Comparison of ENCODE assay signal across 8 cellular contexts in genomic region chr7:1160665-1161010, GRCh38. TPM values are rescaled to one million over a fixed set of nuclear protein-coding genes. Genes with fewer than 3 reads are reported as not detected.
DNase-seq lines count a peak whose midpoint lies in the region; ATAC-seq and TF ChIP-seq lines count a peak whose summit lies in the region.

No MANE protein-coding gene starts in this region.

- no peak overlapping the region for H3K56ac ChIP-seq in H9 (ENCODE audit: insufficient read length, low read depth, low read length)

- no peak overlapping the region for H2BK20ac ChIP-seq in H9 (ENCODE audit: low read depth, low read length, poor library complexity, severe bottlenecking)

- H4K91ac ChIP-seq in H9 (ENCODE audit: insufficient read length, low read depth, low read length) = peak overlapping the region; percentile 44

- H3K4me1 ChIP-seq in DOHH2 (ENCODE audit: control insufficient read depth, low read length) = peaks cover 25% of the 10 kb centered on the region
- H3K4me1 ChIP-seq in H9 (ENCODE audit: insufficient read depth, low read length) = no peaks in the 10 kb centered on the region
- H3K4me1 ChIP-seq in cardiac muscle cell (ENCODE audit: low read depth) = peaks cover 3% of the 10 kb centered on the region

- H3K14ac ChIP-seq in H9 (ENCODE audit: insufficient read depth, low read length) = peak overlapping the region; percentile 89

- H3K4me3 ChIP-seq in DOHH2 (ENCODE audit: low read length) (peak overlapping the region; percentile 87), cardiac muscle cell (peak overlapping the region; percentile 40), retinal pigment epithelial cell (ENCODE audit: low read length) (peak overlapping the region; percentile 67)

- H3K18ac ChIP-seq in H9 (ENCODE audit: insufficient read length, low read depth, low read length) = peak overlapping the region; percentile 51

- no peak overlapping the region for H2AK5ac ChIP-seq in H9 (ENCODE audit: insufficient read length, low read length)

- TF ChIP-seq CTCF in DOHH2 (IDR thresholded peaks at IDR 0.05; ENCODE audit: low read depth, low read length, poor library complexity, severe bottlenecking) (no peak), H9 (conservative IDR thresholded peaks at IDR 0.05) (no peak), cardiac muscle cell (IDR thresholded peaks at IDR 0.05; ENCODE audit: low read depth, low read length) (no peak), retinal pigment epithelial cell (conservative IDR thresholded peaks at IDR 0.05; ENCODE audit: low read depth, low read length) (no peak)

- H3K36me3 Mint-ChIP-seq in H9 (ENCODE audit: insufficient read depth in 1 of 3, low read depth in 3 of 3) = peaks cover 6 to 32% (median 11%) of the 10 kb centered on the region in 3 experiments; a peak in 6 of 7 replicates
- H3K36me3 Mint-ChIP-seq in activated CD4-positive, alpha-beta memory T cell treated with anti-CD3 and anti-CD28 coated beads, Interleukin-2, amount 10 ng/mL, durations not matched to agents 7 days and 5 days (ENCODE audit: low read depth) = peaks cover 27% of the 10 kb centered on the region

- H3K23me2 ChIP-seq in H9 (ENCODE audit: insufficient read length, low read depth, low read length, poor library complexity, severe bottlenecking) = peaks cover 9% of the 10 kb centered on the region

- no peaks in the 10 kb centered on the region for H3K27me3 Mint-ChIP-seq in H9 (ENCODE audit: low read depth)
- H3K27me3 Mint-ChIP-seq in activated CD4-positive, alpha-beta memory T cell treated with anti-CD3 and anti-CD28 coated beads, Interleukin-2, amount 10 ng/mL, durations not matched to agents 7 days and 5 days = no peaks in the 10 kb centered on the region

- peaks cover 10 to 13% of the 10 kb centered on the region in 2 experiments for H3K4me1 Mint-ChIP-seq in H9
- H3K4me1 Mint-ChIP-seq in activated CD4-positive, alpha-beta memory T cell treated with anti-CD3 and anti-CD28 coated beads, Interleukin-2, amount 10 ng/mL, durations not matched to agents 7 days and 5 days = peaks cover 37% of the 10 kb centered on the region

- DNase-seq in H9 = no peak
- DNase-seq in activated CD4-positive, alpha-beta memory T cell treated with anti-CD3 and anti-CD28 coated beads, Interleukin-2, amount 10 ng/mL, durations not matched to agents 7 days and 5 days = no peak
- no peak for DNase-seq in cardiac muscle cell (ENCODE audit: low read depth in 1 of 2, low spot score in 1 of 2)
- no peak for DNase-seq in retinal pigment epithelial cell (ENCODE audit: low read depth)
- no peak for DNase-seq in G401 (ENCODE audit: low spot score)
- DNase-seq in RKO (ENCODE audit: low spot score) = no peak

- no peaks in the 10 kb centered on the region for H3K9me2 ChIP-seq in DOHH2 (replicated peaks; ENCODE audit: control insufficient read depth, low read length)

- no peak overlapping the region for H4K5ac ChIP-seq in H9 (ENCODE audit: insufficient read length, low read depth, low read length)

- no peak overlapping the region for H2BK12ac ChIP-seq in H9 (ENCODE audit: insufficient read length, low read depth, low read length)

- H2BK120ac ChIP-seq in H9 (ENCODE audit: low read depth, low read length, poor library complexity, severe bottlenecking) = no peak overlapping the region

- CTCF ChIA-PET in activated CD4-positive, alpha-beta memory T cell treated with anti-CD3 and anti-CD28 coated beads, Interleukin-2, amount 10 ng/mL, durations not matched to agents 7 days and 5 days (lab: Charles Lee) = interaction anchor here (0.8 to 6.8 kb wide), 6 partner anchors 9 to 95 kb away, joined by 3 to 37 read pairs (median 4); a partner anchor contains a TSS

- H3K4me2 ChIP-seq in DOHH2 (ENCODE audit: low read length) (peak overlapping the region; percentile 93), H9 (ENCODE audit: insufficient read depth, insufficient read length, low read length) (peak overlapping the region; percentile 37)

- no peak overlapping the region for H2BK5ac ChIP-seq in H9 (ENCODE audit: insufficient read length, low read length)

- H3K9ac ChIP-seq in H9 (ENCODE audit: extremely low read depth, insufficient read length, low read length) = peak overlapping the region; percentile 74

- H3K79me2 ChIP-seq in DOHH2 (ENCODE audit: control insufficient read depth, low read length) (peaks cover 50% of the 10 kb centered on the region), H9 (ENCODE audit: insufficient read depth, low read length) (peaks cover 8% of the 10 kb centered on the region; the same call in 1 of the 2 replicates)

- H3K27ac ChIP-seq in DOHH2 (ENCODE audit: low read depth, low read length) = peak overlapping the region; percentile 50
- H3K27ac ChIP-seq in H9 (ENCODE audit: insufficient read length, low read depth, low read length) = no peak overlapping the region
- peak overlapping the region; percentile 70 for H3K27ac ChIP-seq in cardiac muscle cell

- peaks cover 16% of the 10 kb centered on the region for H3K79me1 ChIP-seq in H9 (ENCODE audit: insufficient read depth, low read depth, low read length, poor library complexity, severe bottlenecking)

- H4K20me1 ChIP-seq in DOHH2 (ENCODE audit: control insufficient read depth, insufficient read depth, low read depth, low read length) (peaks cover 12% of the 10 kb centered on the region; the same call in 1 of the 2 replicates), H9 (ENCODE audit: control insufficient read depth, insufficient read depth, insufficient read length) (no peaks in the 10 kb centered on the region)

- no peak overlapping the region for H3K4ac ChIP-seq in H9 (ENCODE audit: low read depth, low read length)

- H4K8ac ChIP-seq in H9 (replicated peaks; ENCODE audit: insufficient read length, low read depth, low read length) = no peak overlapping the region

- POLR2A ChIA-PET in activated CD4-positive, alpha-beta memory T cell treated with anti-CD3 and anti-CD28 coated beads, Interleukin-2, amount 10 ng/mL, durations not matched to agents 7 days and 5 days (lab: Charles Lee) = interaction anchor here (0.8 to 4.3 kb wide), 15 partner anchors 9 to 329 kb away, joined by 3 to 37 read pairs (median 6); partner anchors contain the start of genes COX19 and GPR146

- no peak for ATAC-seq in GM21825 (IDR thresholded peaks at IDR 0.05; ENCODE audit: unreplicated experiment)

- 0 out of 2 replicates have a peak, but pooled peaks cover 6% of the 10 kb centered on the region for H3F3A ChIP-seq in DOHH2 (ENCODE audit: control insufficient read depth, insufficient read depth)

- in situ Hi-C loops in G401 (cut with HindIII; ENCODE audit: low sequenced_read_pairs) = no loop called here

- no peak overlapping the region for H2AFZ ChIP-seq in H9 (ENCODE audit: low read length)

- H3K4me3 Mint-ChIP-seq in H9 = peak overlapping the region; percentile 90 to 92
- peak overlapping the region; percentile 84 for H3K4me3 Mint-ChIP-seq in activated CD4-positive, alpha-beta memory T cell treated with anti-CD3 and anti-CD28 coated beads, Interleukin-2, amount 10 ng/mL, durations not matched to agents 7 days and 5 days

- no peak overlapping the region for H3T11ph ChIP-seq in H9 (ENCODE audit: low read length)

- H3K23ac ChIP-seq in H9 (ENCODE audit: insufficient read length, low read depth, low read length) = no peak overlapping the region

- H3K27ac Mint-ChIP-seq in H9 = peak overlapping the region; percentile 41 to 85 (median 74); a peak in 5 of 7 replicates
- H3K27ac Mint-ChIP-seq in activated CD4-positive, alpha-beta memory T cell treated with anti-CD3 and anti-CD28 coated beads, Interleukin-2, amount 10 ng/mL, durations not matched to agents 7 days and 5 days = peak overlapping the region; percentile 83

- H3K36me3 ChIP-seq in DOHH2 (ENCODE audit: control insufficient read depth, low read length) = peaks cover 52% of the 10 kb centered on the region
- peaks cover 5% of the 10 kb centered on the region for H3K36me3 ChIP-seq in cardiac muscle cell

- H3K9me3 ChIP-seq in DOHH2 (ENCODE audit: control insufficient read depth, insufficient read depth, low read length) (no peaks in the 10 kb centered on the region), H9 (ENCODE audit: control insufficient read depth, low read depth, low read length) (no peaks in the 10 kb centered on the region), cardiac muscle cell (ENCODE audit: low read depth) (no peaks in the 10 kb centered on the region)

- WGBS in H9 (ENCODE audit: extremely low coverage, insufficient read length, low lambda C conversion rate) = no CpG with 5 or more reads among the region's 19 CpGs

- H3K27me3 ChIP-seq in DOHH2 (ENCODE audit: control insufficient read depth, low read length) (no peaks in the 10 kb centered on the region), H9 (ENCODE audit: insufficient read depth, low read length) (no peaks in the 10 kb centered on the region), cardiac muscle cell (no peaks in the 10 kb centered on the region)

- H3K9me3 Mint-ChIP-seq in H9 = no peaks in the 10 kb centered on the region
- no peaks in the 10 kb centered on the region for H3K9me3 Mint-ChIP-seq in activated CD4-positive, alpha-beta memory T cell treated with anti-CD3 and anti-CD28 coated beads, Interleukin-2, amount 10 ng/mL, durations not matched to agents 7 days and 5 days

- no peak overlapping the region; the same call in 1 of the 2 replicates for H2BK15ac ChIP-seq in H9 (ENCODE audit: low read depth, low read length)

RNA-seq across cellular contexts. Expression of gene ZFAND2A, which starts 0.6 kb away (rescaled TPM):
- 11.1 and 13.7 TPM in 2 replicates for total RNA-seq in H9 (2021)
- 10 to 100 TPM; 29.4 to 34.6 TPM for total RNA-seq in activated CD4-positive, alpha-beta memory T cell treated with anti-CD3 and anti-CD28 coated beads, Interleukin-2, amount 10 ng/mL, durations not matched to agents 7 days and 5 days
- total RNA-seq in cardiac muscle cell = 6.0 and 12.2 TPM in 2 replicates
- 22.4 and 24.6 TPM in 2 replicates for polyA plus RNA-seq in cardiac muscle cell
- 17.7 and 26.5 TPM in 2 replicates for total RNA-seq in G401 (2014; rRNA removed; shearing (Covaris generic))
